ENCODE assay signal across 9 cellular contexts in the genomic region with DNA sequence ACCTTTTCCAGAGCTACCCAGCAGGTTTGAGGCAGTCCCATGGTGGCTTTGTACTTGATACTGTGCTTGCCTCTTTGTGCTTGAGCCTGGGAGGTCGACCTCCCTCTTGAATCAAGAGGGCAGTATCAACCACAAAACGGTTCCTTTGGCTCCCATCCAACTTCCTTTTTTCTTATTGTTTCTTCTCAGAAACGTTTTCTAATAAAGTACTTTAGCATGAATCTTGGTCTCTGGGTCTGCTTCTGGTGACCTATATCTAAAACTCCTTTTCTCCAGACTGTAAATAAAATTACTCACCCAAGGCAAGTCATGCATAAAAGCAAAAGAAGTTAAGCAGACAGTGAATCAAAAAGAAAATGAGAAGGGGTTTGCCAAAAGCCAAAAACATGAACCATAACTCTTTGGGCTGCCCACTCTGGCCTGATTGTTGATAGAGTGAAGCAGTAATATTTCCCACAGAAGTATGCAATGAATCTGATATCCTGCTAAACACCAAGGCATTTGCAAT.
A peak's percentile ranks its signal among the peaks of the same experiment; 100 is the strongest.
DNase-seq lines count a peak whose midpoint lies in the region; ATAC-seq and TF ChIP-seq lines count a peak whose summit lies in the region.
"Had no signal": no experiment of that assay in that cellular context is flagged by ENCODE, and none has a peak within 500 bp of the region (broad histone marks: within the 10 kb centered on the region; RNA-seq: fewer than 3 reads in every experiment).

No MANE protein-coding gene starts in this region.

- WGBS in mesendoderm (ENCODE audit: extremely low coverage, insufficient coverage, low lambda C conversion rate), result no CpG with 5 or more reads among the region's 3 CpGs
- WGBS in gastroesophageal sphincter (ENCODE audit: low coverage in 1 of 2), 2 donors, result 2 to 37% methylated on average over 2 to 3 of the region's 3 CpGs

- ATAC-seq in GM21825 (IDR thresholded peaks at IDR 0.05; ENCODE audit: unreplicated experiment) (peak; percentile 63), gastroesophageal sphincter (no peak), HG03280 (IDR thresholded peaks at IDR 0.05; ENCODE audit: unreplicated experiment) (no peak)
- ATAC-seq: body of pancreas had no signal

- H3K27me3 ChIP-seq in mesendoderm (ENCODE audit: insufficient read depth, low read length, poor library complexity) (no peaks in the 10 kb centered on the region), gastroesophageal sphincter (no peaks in the 10 kb centered on the region)
- H3K27me3 ChIP-seq: body of pancreas had no signal

- H3K18ac ChIP-seq in mesendoderm (ENCODE audit: low read length), result no peak overlapping the region

- H4K8ac ChIP-seq in mesendoderm (ENCODE audit: low read depth, low read length), result no peak overlapping the region

- no peaks in the 10 kb centered on the region for H3K79me1 ChIP-seq in mesendoderm (ENCODE audit: low read length)

- peak; percentile 25 for DNase-seq in EL
- DNase-seq in NOMO-1 (lab: John Stamatoyannopoulos, UW; ENCODE audit: unreplicated experiment in 2 of 2), result peak; percentile 54 to 77
- peak; percentile 17 for DNase-seq in globus pallidus (ENCODE audit: low spot score)
- no peak for DNase-seq in mesendoderm
- DNase-seq in NCI-H526 treated with DMSO at 0.1 percent for 48 hours (lab: John Stamatoyannopoulos, UW), result no peak

- no peak overlapping the region for H3K4me2 ChIP-seq in mesendoderm (ENCODE audit: low read length)

- no peak overlapping the region for H2AK5ac ChIP-seq in mesendoderm (ENCODE audit: low read length)

- H4K5ac ChIP-seq in mesendoderm (ENCODE audit: low read length), result no peak overlapping the region

- H2BK120ac ChIP-seq in mesendoderm (ENCODE audit: low read depth, low read length), result no peak overlapping the region

- no peak for TF ChIP-seq POLR2A in gastroesophageal sphincter (IDR thresholded peaks at IDR 0.05)

- H3K4ac ChIP-seq in mesendoderm (ENCODE audit: low read depth, low read length), result no peak overlapping the region

- TF ChIP-seq CTCF in gastroesophageal sphincter (IDR thresholded peaks at IDR 0.05), result no peak

- H3K27ac ChIP-seq in mesendoderm (ENCODE audit: low read depth, low read length) (no peak overlapping the region), gastroesophageal sphincter (no peak overlapping the region)
- H3K27ac ChIP-seq: body of pancreas had no signal

- no peak overlapping the region for H3K23ac ChIP-seq in mesendoderm (ENCODE audit: low read length)

- no peak overlapping the region for H2BK5ac ChIP-seq in mesendoderm (ENCODE audit: low read length)

- TF ChIP-seq EP300 in gastroesophageal sphincter (IDR thresholded peaks at IDR 0.05), result no peak

- H3K79me2 ChIP-seq in mesendoderm (ENCODE audit: control insufficient read depth, insufficient read depth, low read length), result no peaks in the 10 kb centered on the region

- H3K4me1 ChIP-seq in mesendoderm (ENCODE audit: control insufficient read depth, low read depth, low read length) (no peaks in the 10 kb centered on the region), gastroesophageal sphincter (peaks cover 0 to 36% (median 5%) of the 10 kb centered on the region in 3 donors)

- H3K9me3 ChIP-seq in gastroesophageal sphincter, result peaks cover 0 to 5% (median 0%) of the 10 kb centered on the region in 3 donors
- H3K9me3 ChIP-seq: body of pancreas had no signal

- no peak overlapping the region for H2BK15ac ChIP-seq in mesendoderm (replicated peaks; ENCODE audit: low read depth)

- no peak overlapping the region for H3K9ac ChIP-seq in mesendoderm (ENCODE audit: low read length)

- H3K4me3 ChIP-seq in mesendoderm (ENCODE audit: low read length) (no peak overlapping the region), gastroesophageal sphincter (no peak overlapping the region)
- H3K4me3 ChIP-seq: body of pancreas had no signal

- H3K56ac ChIP-seq in mesendoderm (ENCODE audit: low read length), result no peak overlapping the region

- no peaks in the 10 kb centered on the region for H3K36me3 ChIP-seq in mesendoderm (ENCODE audit: control insufficient read depth, insufficient read depth, low read length)
- no peaks in the 10 kb centered on the region for H3K36me3 ChIP-seq in gastroesophageal sphincter

Comparison
In these comparisons a context has a peak if more than half of its experiments do, and no peak if none do; other contexts are left out.
1. DNase-seq: peak in EL (single experiment), NOMO-1 (2 of 2) and globus pallidus (single experiment); none in mesendoderm (single experiment) and NCI-H526 treated with DMSO at 0.1 percent for 48 hours (single experiment).